ENCODE assay signal across 1 cellular context in the genomic region with DNA sequence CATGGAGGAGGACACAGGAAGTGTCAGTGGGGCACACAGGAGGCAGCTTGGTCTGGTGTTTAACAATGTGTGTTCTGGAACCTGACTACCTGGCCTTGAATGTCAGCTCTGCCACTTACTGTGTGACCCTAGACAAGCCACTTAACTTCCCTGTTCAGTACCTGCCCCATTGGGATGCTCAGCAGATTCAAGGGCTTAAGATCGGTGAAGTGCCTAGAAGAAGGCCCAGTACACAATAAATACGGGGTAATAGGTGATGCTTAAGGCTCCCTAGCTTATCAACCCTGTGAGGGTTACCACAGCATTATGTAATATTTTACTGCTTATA.
TF ChIP-seq lines count a peak whose summit lies in the region.

No MANE protein-coding gene starts in this region.

TF ChIP-seq in H1, 55 proteins besides CTCF, POLR2A, EP300 and RAD21:
- no peak for TF ChIP-seq CBX5 (IDR thresholded peaks at IDR 0.05; ENCODE audit: low read depth, low read length)
- no peak for TF ChIP-seq RFX5 (IDR thresholded peaks at IDR 0.05; ENCODE audit: borderline replicate concordance, low read depth, low read length)
